ENCODE assay signal across 11 cellular contexts in the genomic region with DNA sequence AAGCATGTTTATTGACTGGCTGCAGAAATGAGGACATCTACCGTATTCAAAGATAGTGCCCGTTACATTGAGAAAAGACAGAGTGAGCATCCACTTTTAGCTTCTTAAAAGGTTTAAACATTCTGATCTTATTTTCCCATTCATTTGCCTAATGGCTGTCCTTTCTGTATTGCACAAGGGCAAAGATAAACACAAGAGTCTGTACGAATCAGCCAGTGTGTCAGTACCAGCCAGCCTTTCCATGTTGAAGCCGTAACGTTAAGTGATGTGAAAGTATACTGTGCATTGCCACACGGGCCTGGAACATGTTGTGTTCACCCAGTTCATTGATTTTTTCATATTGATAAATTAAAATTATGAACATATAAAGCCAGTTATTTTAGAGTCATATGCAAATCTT.
"Had no signal": no experiment of that assay in that cellular context is flagged by ENCODE, and none has a peak within 500 bp of the region (broad histone marks: within the 10 kb centered on the region; RNA-seq: fewer than 3 reads in every experiment).

No MANE protein-coding gene starts in this region.

- H3K4me3 Mint-ChIP-seq: activated CD4-positive, alpha-beta T cell treated with anti-CD3 and anti-CD28 coated beads, Interleukin-2, amount 10 ng/mL, durations not matched to agents 7 days and 5 days; activated naive CD8-positive, alpha-beta T cell treated with anti-CD3 and anti-CD28 coated beads, Interleukin-2, amount 10 ng/mL, durations not matched to agents 7 days and 5 days; effector memory CD8-positive, alpha-beta T cell; stimulated activated effector memory CD8-positive, alpha-beta T cell treated with anti-CD3 and anti-CD28 coated beads, Interleukin-12 subunit alpha, Interleukin-12 subunit beta, amount 100 ng/mL, for 72 hours had no signal

- FAIRE-seq: pancreas, urothelium cell line had no signal

- DNase-seq: activated CD4-positive, alpha-beta T cell treated with anti-CD3 and anti-CD28 coated beads, Interleukin-2, amount 10 ng/mL, durations not matched to agents 7 days and 5 days; activated CD4-positive, CD25-positive, alpha-beta regulatory T cell; activated gamma-delta T cell treated with Interleukin-2 at 50 U/mL for 16 hours; activated naive CD8-positive, alpha-beta T cell treated with anti-CD3 and anti-CD28 coated beads, Interleukin-2, amount 10 ng/mL, durations not matched to agents 7 days and 5 days; anterior cingulate cortex; dermis blood vessel endothelial cell; effector memory CD8-positive, alpha-beta T cell had no signal

- H3K9me3 Mint-ChIP-seq: activated CD4-positive, alpha-beta T cell treated with anti-CD3 and anti-CD28 coated beads, Interleukin-2, amount 10 ng/mL, durations not matched to agents 7 days and 5 days; activated naive CD8-positive, alpha-beta T cell treated with anti-CD3 and anti-CD28 coated beads, Interleukin-2, amount 10 ng/mL, durations not matched to agents 7 days and 5 days; effector memory CD8-positive, alpha-beta T cell; stimulated activated effector memory CD8-positive, alpha-beta T cell treated with anti-CD3 and anti-CD28 coated beads, Interleukin-12 subunit alpha, Interleukin-12 subunit beta, amount 100 ng/mL, for 72 hours had no signal

- H3K27ac Mint-ChIP-seq: activated CD4-positive, alpha-beta T cell treated with anti-CD3 and anti-CD28 coated beads, Interleukin-2, amount 10 ng/mL, durations not matched to agents 7 days and 5 days; activated naive CD8-positive, alpha-beta T cell treated with anti-CD3 and anti-CD28 coated beads, Interleukin-2, amount 10 ng/mL, durations not matched to agents 7 days and 5 days; stimulated activated effector memory CD8-positive, alpha-beta T cell treated with anti-CD3 and anti-CD28 coated beads, Interleukin-12 subunit alpha, Interleukin-12 subunit beta, amount 100 ng/mL, for 72 hours had no signal

- H3K4me1 ChIP-seq: breast epithelium, pancreas had no signal

- H3K27me3 ChIP-seq: breast epithelium, pancreas had no signal

- H3K9me3 ChIP-seq: breast epithelium, pancreas had no signal

- H3K27ac ChIP-seq: breast epithelium, pancreas had no signal

- ATAC-seq: effector memory CD8-positive, alpha-beta T cell; stimulated activated effector memory CD8-positive, alpha-beta T cell treated with anti-CD3 and anti-CD28 coated beads, Interleukin-12 subunit alpha, Interleukin-12 subunit beta, amount 100 ng/mL, for 72 hours had no signal

- H3K27me3 Mint-ChIP-seq: activated CD4-positive, alpha-beta T cell treated with anti-CD3 and anti-CD28 coated beads, Interleukin-2, amount 10 ng/mL, durations not matched to agents 7 days and 5 days; activated naive CD8-positive, alpha-beta T cell treated with anti-CD3 and anti-CD28 coated beads, Interleukin-2, amount 10 ng/mL, durations not matched to agents 7 days and 5 days; effector memory CD8-positive, alpha-beta T cell had no signal

- H3K4me3 ChIP-seq: breast epithelium, pancreas had no signal
